In genomic region chr1:154956557-154956956, GRCh38 we compare ENCODE assay signal across 6 cellular contexts. TPM values are rescaled to one million over a fixed set of nuclear protein-coding genes. Genes with fewer than 3 reads are reported as not detected.
A peak's percentile ranks its signal among the peaks of the same experiment; 100 is the strongest.
DNase-seq lines count a peak whose midpoint lies in the region; ATAC-seq and TF ChIP-seq lines count a peak whose summit lies in the region.

No MANE protein-coding gene starts in this region.

- CTCF ChIA-PET in AG04450 (lab: Charles Lee) (interaction anchor here (1.0 to 3.8 kb wide), 9 partner anchors 11 to 397 kb away, joined by 3 to 28 read pairs (median 5); partner anchors contain the start of genes ADAM15, LENEP and SHC1), T-cell (lab: Charles Lee) (interaction anchor here in 1 of 2 donors (1.0 to 2.2 kb wide), 5 partner anchors 17 to 622 kb away, joined by 3 to 13 read pairs (median 4); partner anchors contain the start of gene FLAD1)

- no peak for ATAC-seq in T-cell (replicated peaks in 1 of 4)

- H3K36me3 Mint-ChIP-seq in T-cell = peaks cover 17% of the 10 kb centered on the region
- no peaks in the 10 kb centered on the region for H3K36me3 Mint-ChIP-seq in immature natural killer cell

- H3K9me3 ChIP-seq in AG04450 (ENCODE audit: control insufficient read depth, insufficient read depth, low read length) = no peaks in the 10 kb centered on the region; the same call in 1 of the 2 replicates

- no peak for TF ChIP-seq CTCF in AG04450 (IDR thresholded peaks at IDR 0.05; ENCODE audit: low read depth, low read length)

- H3K9me3 Mint-ChIP-seq in T-cell (no peaks in the 10 kb centered on the region), immature natural killer cell (no peaks in the 10 kb centered on the region)

- H3K27me3 Mint-ChIP-seq in T-cell (no peaks in the 10 kb centered on the region), immature natural killer cell (ENCODE audit: low read depth in 3 of 3) (peaks cover 11 to 13% (median 12%) of the 10 kb centered on the region in 3 donors)

- DNase-seq in AG04450 (ENCODE audit: low read depth, low spot score) (no peak), T-cell (no peak), immature natural killer cell (no peak), EL (no peak), occipital lobe (lab: John Stamatoyannopoulos, UW) (no peak), NCI-H2227 (lab: John Stamatoyannopoulos, UW; ENCODE audit: unreplicated experiment) (no peak)

- peak overlapping the region; percentile 84 for H3K4me3 ChIP-seq in AG04450 (ENCODE audit: low read depth, low read length)

- POLR2A ChIA-PET in AG04450 (lab: Yijun Ruan, JAX) (interaction anchor here (5.5 kb wide), 1 partner anchor 14 kb away, joined by 21 read pairs; the partner anchor contains the start of gene SHC1), T-cell (lab: Charles Lee) (interaction anchor here (0.5 to 2.3 kb wide), 11 partner anchors 12 to 1012 kb away, joined by 3 to 23 read pairs (median 3); partner anchors contain the start of genes PMVK (in 2 of the 2), CKS1B (in 1 of the 2) and ZBTB7B (in 1 of the 2))

- H3K4me3 Mint-ChIP-seq in T-cell (peak overlapping the region; percentile 95 to 100 (median 97)), immature natural killer cell (peak overlapping the region; percentile 93 to 97 (median 95))

- H3K27ac ChIP-seq in AG04450 (ENCODE audit: low read depth, low read length) = peak overlapping the region; percentile 31

- peak overlapping the region; percentile 100 for H3K27ac Mint-ChIP-seq in T-cell
- peak overlapping the region; percentile 92 to 100 (median 98) for H3K27ac Mint-ChIP-seq in immature natural killer cell

- H3K4me1 Mint-ChIP-seq in T-cell = peaks cover 70 to 76% (median 73%) of the 10 kb centered on the region in 3 donors
- peaks cover 68 to 69% of the 10 kb centered on the region in 2 donors for H3K4me1 Mint-ChIP-seq in immature natural killer cell

- H3K27me3 ChIP-seq in AG04450 (ENCODE audit: control insufficient read depth, insufficient read depth, low read length) = no peaks in the 10 kb centered on the region

RNA-seq across cellular contexts. Expression of gene PBXIP1, which starts 0.7 kb away (rescaled TPM):
- 72.2 and 87.1 TPM in 2 replicates for polyA plus RNA-seq in AG04450 (2011; rRNA removed)
- 36.1 and 49.5 TPM in 2 replicates for polyA minus RNA-seq in AG04450 (2011; rRNA and poly(A)+ RNA removed)
- 100 to 1,000 TPM; 299 to 450 (median 328) TPM for total RNA-seq in T-cell
- 100 to 1,000 TPM in 1 of 3 donors, 10 to 100 TPM in 2; 45.1 to 117 (median 94.6) TPM for polyA plus RNA-seq in immature natural killer cell
- 25.0 TPM for total RNA-seq in occipital lobe

RNA-seq across cellular contexts. Expression of gene PYGO2, which starts 5.0 kb away (rescaled TPM):
- 18.1 and 19.3 TPM in 2 replicates for polyA plus RNA-seq in AG04450 (2011; rRNA removed)
- polyA minus RNA-seq in AG04450 (2011; rRNA and poly(A)+ RNA removed) = 14.3 and 14.8 TPM in 2 replicates
- 10 to 100 TPM; 36.0 to 70.8 (median 68.5) TPM for total RNA-seq in T-cell
- polyA plus RNA-seq in immature natural killer cell = 10 to 100 TPM; 15.0 to 39.1 (median 15.4) TPM
- 11.2 TPM for total RNA-seq in occipital lobe

RNA-seq across cellular contexts. Expression of gene SHC1, which starts 14.0 kb away (rescaled TPM):
- polyA plus RNA-seq in AG04450 (2011; rRNA removed) (371 and 409 TPM in 2 replicates), immature natural killer cell (10 to 100 TPM; 32.3 to 49.4 (median 42.5) TPM)
- 335 and 453 TPM in 2 replicates for polyA minus RNA-seq in AG04450 (2011; rRNA and poly(A)+ RNA removed)
- total RNA-seq in T-cell (10 to 100 TPM; 61.3 to 88.2 (median 76.8) TPM), occipital lobe (10.0 TPM)

RNA-seq across cellular contexts. Expression of gene CKS1B, which starts 17.9 kb away (rescaled TPM):
- polyA plus RNA-seq in AG04450 (2011; rRNA removed) (66.4 and 81.3 TPM in 2 replicates), immature natural killer cell (10 to 100 TPM; 59.5 to 82.7 (median 67.5) TPM)
- polyA minus RNA-seq in AG04450 (2011; rRNA and poly(A)+ RNA removed) = 32.1 and 34.2 TPM in 2 replicates
- total RNA-seq in T-cell (10 to 100 TPM in 4 of 5 donors, 1 to 10 TPM in 1; 7.9 to 11.8 (median 10.3) TPM), occipital lobe (12.2 TPM)

RNA-seq across cellular contexts. Expression of gene PMVK, which starts 20.0 kb away (rescaled TPM):
- polyA plus RNA-seq in AG04450 (2011; rRNA removed) (21.0 and 24.7 TPM in 2 replicates), immature natural killer cell (10 to 100 TPM; 52.5 to 53.8 (median 53.6) TPM)
- polyA minus RNA-seq in AG04450 (2011; rRNA and poly(A)+ RNA removed) = 9.0 and 10.2 TPM in 2 replicates
- total RNA-seq in T-cell (10 to 100 TPM; 12.6 to 24.9 (median 22.4) TPM), occipital lobe (12.0 TPM)

Comparison
In these comparisons a context has a peak if more than half of its experiments do, and no peak if none do; other contexts are left out.
1. RNA of gene PBXIP1, which starts 0.7 kb away (total RNA-seq): 299 to 450 TPM in T-cell; 25.0 TPM in occipital lobe (single experiment); every median in the first group is over 10 times any median in the second.